Comparison of ENCODE assay signal across 22 cellular contexts in genomic region chr17:81368623-81369022, GRCh38. TPM values are rescaled to one million over a fixed set of nuclear protein-coding genes. Genes with fewer than 3 reads are reported as not detected.
DNase-seq lines count a peak whose midpoint lies in the region; ATAC-seq, FAIRE-seq and TF ChIP-seq lines count a peak whose summit lies in the region.
"Had no signal": no experiment of that assay in that cellular context is flagged by ENCODE, and none has a peak within 500 bp of the region (broad histone marks: within the 10 kb centered on the region; RNA-seq: fewer than 3 reads in every experiment).

No MANE protein-coding gene starts in this region.

- in situ Hi-C loops in K562 (cut with MboI): no loop called here

- H3K4me1 ChIP-seq in K562 (replicated peaks in 1 of 2; ENCODE audit: control insufficient read depth in 2 of 2, insufficient read depth in 2 of 2, low read length in 2 of 2) (peaks cover 20 to 56% of the 10 kb centered on the region in 2 experiments), kidney (ENCODE audit: control insufficient read depth in 1 of 2, insufficient read depth in 1 of 2, low read depth in 1 of 2, low read length in 2 of 2) (peaks cover 10 to 19% of the 10 kb centered on the region in 2 donors), spleen (peaks cover 14 to 49% (median 35%) of the 10 kb centered on the region in 6 donors), foreskin keratinocyte (peaks cover 5% of the 10 kb centered on the region)

- H3K4me2 ChIP-seq in K562 (ENCODE audit: insufficient read depth, low read length): no peak overlapping the region
- H3K4me2 ChIP-seq: BLaER1 had no signal

- no peak for TF ChIP-seq POLR2A in K562 (conservative IDR thresholded peaks at IDR 0.05)
- no peak for TF ChIP-seq POLR2A in spleen (IDR thresholded peaks at IDR 0.05)

- no peak for FAIRE-seq in K562 (lab: Jason Lieb, UNC)
- no peak for FAIRE-seq in kidney (lab: Jason Lieb, UNC)
- FAIRE-seq: A204.1, G401.6, GM12891, GM19239 had no signal

- no peaks in the 10 kb centered on the region for H4K20me1 ChIP-seq in K562 (replicated peaks; ENCODE audit: control insufficient read depth, insufficient read depth, low read length)

- TF ChIP-seq CTCF in K562 (IDR thresholded peaks at IDR 0.05 in 2 of 3, conservative IDR thresholded peaks at IDR 0.05 in 1 of 3; ENCODE audit: insufficient read depth in 2 of 3, low read depth in 1 of 3, low read length in 3 of 3) (no peak), kidney (IDR thresholded peaks at IDR 0.05; ENCODE audit: borderline replicate concordance, extremely low read depth, insufficient read depth) (no peak), spleen (IDR thresholded peaks at IDR 0.05 in 8 of 11, conservative IDR thresholded peaks at IDR 0.05 in 3 of 11) (no peak), foreskin keratinocyte (conservative IDR thresholded peaks at IDR 0.05) (no peak)

- H3K4me3 ChIP-seq in K562 (no peak overlapping the region), kidney (ENCODE audit: low read length in 2 of 2) (no peak overlapping the region), spleen (no peak overlapping the region)
- H3K4me3 ChIP-seq: BLaER1 had no signal

- no peaks in the 10 kb centered on the region for H3K9me1 ChIP-seq in K562 (ENCODE audit: control insufficient read depth, insufficient read depth, low read length)

- H2AFZ ChIP-seq in K562 (ENCODE audit: low read depth, low read length): no peak overlapping the region

- H3K9ac ChIP-seq in K562 (ENCODE audit: insufficient read depth in 1 of 2, low read depth in 2 of 2, low read length in 2 of 2) (peak overlapping the region in 1 of 2 experiments; percentile 58; a peak in 2 of 4 replicates), kidney (ENCODE audit: low read length in 2 of 2) (no peak overlapping the region)
- H3K9ac ChIP-seq: BLaER1 had no signal

- CTCF ChIA-PET in K562 (lab: Yijun Ruan, JAX; ENCODE audit: low intra/inter-chr PET ratio): interaction anchor here (0.6 kb wide), 1 partner anchor 10 kb away, joined by 3 read pairs; no protein-coding TSS in a partner anchor

- POLR2A ChIA-PET in K562 (lab: Yijun Ruan, JAX): interaction anchor here (0.6 to 1.0 kb wide), 3 partner anchors 16 to 68 kb away, joined by 3 to 5 read pairs (median 3); partner anchors contain the start of gene BAHCC1

- H3K36me3 ChIP-seq in K562 (ENCODE audit: control insufficient read depth, insufficient read depth, low read length) (no peaks in the 10 kb centered on the region), kidney (ENCODE audit: control insufficient read depth in 1 of 2, insufficient read depth in 2 of 2, low read length in 2 of 2) (no peaks in the 10 kb centered on the region), spleen (no peaks in the 10 kb centered on the region)
- H3K36me3 ChIP-seq: BE2C, BLaER1 had no signal

- H3K9me3 ChIP-seq in K562 (replicated peaks; ENCODE audit: control insufficient read depth, insufficient read depth, low read depth, low read length) (no peaks in the 10 kb centered on the region), kidney (ENCODE audit: control insufficient read depth in 1 of 2, low read length in 2 of 2) (no peaks in the 10 kb centered on the region), spleen (no peaks in the 10 kb centered on the region)
- H3K9me3 ChIP-seq: BE2C, BLaER1 had no signal

- H3K27me3 ChIP-seq in K562 (ENCODE audit: control insufficient read depth in 2 of 2, insufficient read depth in 2 of 2, low read length in 2 of 2) (no peaks in the 10 kb centered on the region), spleen (replicated peaks in 1 of 7) (peaks cover 0 to 50% (median 8%) of the 10 kb centered on the region in 7 donors), foreskin keratinocyte (peaks cover 6% of the 10 kb centered on the region)
- H3K27me3 ChIP-seq: BE2C had no signal

- intact Hi-C loops in K562 (cut with micrococcal nuclease): no loop called here
- intact Hi-C loops in kidney (cut with DNase I): no loop called here
- intact Hi-C loops in spleen (cut with DNase I; ENCODE audit: low total_unique reads): no loop called here

- H3K27ac ChIP-seq in K562 (ENCODE audit: extremely low read depth, low read depth, low read length) (no peak overlapping the region), kidney (ENCODE audit: low read depth in 2 of 2, low read length in 2 of 2) (no peak overlapping the region), spleen (no peak overlapping the region), foreskin keratinocyte (no peak overlapping the region)
- H3K27ac ChIP-seq: BLaER1 had no signal

- BruUV-seq in K562 (replicated peaks; lab: Mats Ljungman, UMichigan): no TSS peak

- WGBS in K562 (ENCODE audit: insufficient coverage, low coverage, missing lambda C conversion rate): 17% methylated on average over 13 of the region's 15 CpGs
- WGBS in spleen, 5 donors: 90 to 93% (median 93%) methylated on average over 10 to 15 of the region's 15 CpGs

- ATAC-seq in K562: no peak
- ATAC-seq in foreskin keratinocyte: no peak
- ATAC-seq in HG02970 (IDR thresholded peaks at IDR 0.05; ENCODE audit: low FRiP score, unreplicated experiment): no peak

- H3K79me2 ChIP-seq in K562 (ENCODE audit: control insufficient read depth, insufficient read depth, low read length): no peaks in the 10 kb centered on the region

- TF ChIP-seq RAD21 in K562 (CRISPR knock-in tag; conservative IDR thresholded peaks at IDR 0.05 in 1 of 2, IDR thresholded peaks at IDR 0.05 in 1 of 2): no peak

- DNase-seq in K562 (ENCODE audit: extremely low read depth in 1 of 4, low spot score in 3 of 4) (no peak), kidney (peak; percentile 70), spleen (peak; percentile 47), GM19240 (ENCODE audit: insufficient read length, low spot score) (no peak), foreskin keratinocyte (no peak), epidermal melanocyte (ENCODE audit: insufficient read length, low spot score) (no peak)
- DNase-seq: 8988T; ACHN; BE2C; C1 segment of cervical spinal cord; CD4-positive, alpha-beta memory T cell; CD4-positive, CD25-positive, alpha-beta regulatory T cell; CD8-positive, alpha-beta memory T cell; COR-L47; DMS79 treated with DMSO at 0.1 percent for 48 hours; GF-D8 had no signal

- TF ChIP-seq EP300 in K562 (IDR thresholded peaks at IDR 0.05; ENCODE audit: low read length): no peak

TF ChIP-seq in K562, 482 proteins besides CTCF, POLR2A, EP300 and RAD21:
- TF ChIP-seq ZNF121 (CRISPR knock-in tag; conservative IDR thresholded peaks at IDR 0.05) (0 out of 2 replicates have a peak, but pooled peaks have one; percentile 10), DPF2 (IDR thresholded peaks at IDR 0.05) (no peak), YY1 (IDR thresholded peaks at IDR 0.05; ENCODE audit: borderline replicate concordance in 1 of 3, control insufficient read depth in 1 of 3, extremely low read depth in 1 of 3, insufficient read depth in 3 of 3, insufficient read length in 1 of 3, insufficient replicate concordance in 2 of 3, low read depth in 1 of 3, low read length in 2 of 3) (no peak)
TF ChIP-seq in K562: peak in this region for 1.

RNA-seq across cellular contexts. Expression of gene BAHCC1, which starts 26.6 kb away (rescaled TPM):
- total RNA-seq in K562 (2011; cell fraction: chromatin; rRNA removed; ENCODE audit: low replicate concordance): 32.5 and 87.9 TPM in 2 replicates
- total RNA-seq in K562 (2011; cell fraction: nucleolus; rRNA removed): 48.6 and 57.5 TPM in 2 replicates
- 39.0 and 40.6 TPM in 2 replicates for total RNA-seq in K562 (2011; cell fraction: nucleoplasm; rRNA removed)
- total RNA-seq in K562 (2014; rRNA removed) (11.1 and 13.9 TPM in 2 replicates), K562 (2014; rRNA removed; fragmentation: Illumina TruSeq; extraction: Trizol) (2.1 and 2.6 TPM in 2 replicates), K562 (2015; rRNA removed; fragmentation: Illumina TruSeq; extraction: Trizol) (5.0 and 6.5 TPM in 2 replicates), K562 (2021) (20.8 and 26.9 TPM in 2 replicates), kidney (20.5 TPM), spleen (10 to 100 TPM in 6 of 7 donors, 1 to 10 TPM in 1; 8.7 to 20.3 (median 14.9) TPM), foreskin keratinocyte (4.4 and 5.6 TPM in 2 replicates)
- polyA plus RNA-seq in K562 (2011; rRNA removed) (4.4 and 11.8 TPM in 2 replicates), K562 (2014; fragmentation: Illumina TruSeq; extraction: Trizol) (5.5 and 6.8 TPM in 2 replicates), K562 (2014; fragmentation: Nextera tagmentation; extraction: Ambion mirVana) (under 1 TPM; 0.14 to 0.24 TPM), K562 (2014; rRNA removed) (17.2 and 23.3 TPM in 2 replicates), kidney (ENCODE audit: insufficient read depth, low read depth, low replicate concordance) (2.6 TPM), spleen (10 to 100 TPM in 1 of 3 donors, 1 to 10 TPM in 2; 1.7 to 10.2 (median 2.0) TPM), foreskin keratinocyte (1.7 and 2.2 TPM in 2 replicates)
- 8.6 and 8.8 TPM in 2 replicates for polyA plus RNA-seq in K562 (2011; cell fraction: cytosol; rRNA removed)
- 112 and 139 TPM in 2 replicates for polyA plus RNA-seq in K562 (2011; cell fraction: nucleus; rRNA removed)
- 14.4 and 22.5 TPM in 2 replicates for polyA plus RNA-seq in K562 (2012)
- 0.72 and 2.7 TPM in 2 replicates for polyA minus RNA-seq in K562 (2011; rRNA and poly(A)+ RNA removed)
- 6.8 and 8.7 TPM in 2 replicates for polyA minus RNA-seq in K562 (2011; cell fraction: cytosol; rRNA and poly(A)+ RNA removed)
- polyA minus RNA-seq in K562 (2011; cell fraction: nucleus; rRNA and poly(A)+ RNA removed): 12.7 and 15.3 TPM in 2 replicates
- total RNA-seq: CD4-positive, alpha-beta memory T cell; CD8-positive, alpha-beta memory T cell had no signal
- polyA plus RNA-seq: CD4-positive, alpha-beta memory T cell; CD4-positive, CD25-positive, alpha-beta regulatory T cell; CD8-positive, alpha-beta memory T cell had no signal

Comparison
In these comparisons a context has a peak if more than half of its experiments do, and no peak if none do; other contexts are left out.
1. DNase-seq: peak in kidney (single experiment) and spleen (single experiment); none in K562 (0 of 4), GM19240 (single experiment), foreskin keratinocyte (0 of 2) and epidermal melanocyte (single experiment).